In genomic region chr12:6735448-6736191, GRCh38 we compare ENCODE assay signal across 9 cellular contexts. TPM values are rescaled to one million over a fixed set of nuclear protein-coding genes. Genes with fewer than 3 reads are reported as not detected.
DNase-seq lines count a peak whose midpoint lies in the region; ATAC-seq and TF ChIP-seq lines count a peak whose summit lies in the region.
"Had no signal": no experiment of that assay in that cellular context is flagged by ENCODE, and none has a peak within 500 bp of the region (broad histone marks: within the 10 kb centered on the region; RNA-seq: fewer than 3 reads in every experiment).

No MANE protein-coding gene starts in this region.

- TF ChIP-seq POLR2A in uterus (IDR thresholded peaks at IDR 0.05), result no peak

- H3K27me3 ChIP-seq in BE2C, result no peaks in the 10 kb centered on the region
- H3K27me3 ChIP-seq in GM23248 (replicated peaks; ENCODE audit: insufficient read depth), result no peaks in the 10 kb centered on the region
- H3K27me3 ChIP-seq in fibroblast of lung (ENCODE audit: control insufficient read depth, insufficient read depth, low read length), result no peaks in the 10 kb centered on the region
- no peaks in the 10 kb centered on the region for H3K27me3 ChIP-seq in uterus

- peaks cover 3% of the 10 kb centered on the region for H3K4me1 Mint-ChIP-seq in activated T-cell treated with anti-CD3 and anti-CD28 coated beads, Interleukin-2, amount 50 U/mL, for 4 hours (ENCODE audit: low read depth)
- H3K4me1 Mint-ChIP-seq in nephron, result peaks cover 5% of the 10 kb centered on the region

- peak overlapping the region; percentile 29 for H3K4me2 ChIP-seq in GM23248 (ENCODE audit: unreplicated experiment)
- peak overlapping the region; percentile 4 for H3K4me2 ChIP-seq in fibroblast of lung (ENCODE audit: extremely low read depth, insufficient read depth, low read length)

- peaks cover 29% of the 10 kb centered on the region for H3F3A ChIP-seq in GM23248 (ENCODE audit: insufficient read depth)

- no peaks in the 10 kb centered on the region for H4K20me1 ChIP-seq in GM23248 (ENCODE audit: insufficient read depth)
- no peaks in the 10 kb centered on the region for H4K20me1 ChIP-seq in fibroblast of lung (ENCODE audit: control insufficient read depth, extremely low read depth, insufficient read depth, low read length)

- H3K79me2 ChIP-seq in GM23248 (ENCODE audit: insufficient read depth) (no peaks in the 10 kb centered on the region), fibroblast of lung (ENCODE audit: control insufficient read depth, insufficient read depth, low read length) (no peaks in the 10 kb centered on the region)

- ATAC-seq in activated T-cell treated with anti-CD3 and anti-CD28 coated beads, Interleukin-2, amount 50 U/mL, for 4 hours, result peak in 1 of 2 donors; percentile 58
- ATAC-seq in HG03520 (IDR thresholded peaks at IDR 0.05; ENCODE audit: unreplicated experiment), result no peak

- H3K27ac ChIP-seq in GM23248, result peak overlapping the region; percentile 38
- no peak overlapping the region for H3K27ac ChIP-seq in fibroblast of lung (ENCODE audit: insufficient read depth, low read length)
- peak overlapping the region in 1 of 2 donors; percentile 7 for H3K27ac ChIP-seq in uterus

- H3K27me3 Mint-ChIP-seq in activated T-cell treated with anti-CD3 and anti-CD28 coated beads, Interleukin-2, amount 50 U/mL, for 4 hours (ENCODE audit: low read depth), result no peaks in the 10 kb centered on the region
- H3K27me3 Mint-ChIP-seq in nephron (ENCODE audit: low read depth), result no peaks in the 10 kb centered on the region
- H3K27me3 Mint-ChIP-seq: natural killer cell treated with Interleukin-12 subunit alpha and Interleukin-12 subunit beta and Interleukin-15 and Interleukin-18, amount 100 ng/mL, for 72 hours had no signal

- intact Hi-C loops in uterus (cut with DNase I; ENCODE audit: low total_unique reads), result no loop called here

- no peak overlapping the region for H3K4me3 Mint-ChIP-seq in activated T-cell treated with anti-CD3 and anti-CD28 coated beads, Interleukin-2, amount 50 U/mL, for 4 hours
- H3K4me3 Mint-ChIP-seq in nephron, result no peak overlapping the region
- H3K4me3 Mint-ChIP-seq: natural killer cell treated with Interleukin-12 subunit alpha and Interleukin-12 subunit beta and Interleukin-15 and Interleukin-18, amount 100 ng/mL, for 72 hours had no signal

- no peak overlapping the region for H3K9ac ChIP-seq in GM23248
- no peak overlapping the region for H3K9ac ChIP-seq in fibroblast of lung (ENCODE audit: insufficient read depth, low read length)

- peaks cover 8% of the 10 kb centered on the region for H3K36me3 ChIP-seq in BE2C
- H3K36me3 ChIP-seq in GM23248 (ENCODE audit: low read depth), result no peaks in the 10 kb centered on the region; the same call in 1 of the 2 replicates
- H3K36me3 ChIP-seq in fibroblast of lung (ENCODE audit: control insufficient read depth, insufficient read depth, low read length), result peaks cover 5% of the 10 kb centered on the region
- H3K36me3 ChIP-seq in uterus, result no peaks in the 10 kb centered on the region

- peak; percentile 88 for TF ChIP-seq CTCF in BE2C (IDR thresholded peaks at IDR 0.05; ENCODE audit: low read depth, low read length)
- peak; percentile 69 to 77 for TF ChIP-seq CTCF in fibroblast of lung (conservative IDR thresholded peaks at IDR 0.05 in 1 of 2, IDR thresholded peaks at IDR 0.05 in 1 of 2; ENCODE audit: low read depth in 1 of 2, low read length in 2 of 2)
- peak; percentile 69 to 78 (median 71) for TF ChIP-seq CTCF in nephron (IDR thresholded peaks at IDR 0.05; ENCODE audit: unreplicated experiment in 3 of 3)
- peak; percentile 62 to 79 (median 77) for TF ChIP-seq CTCF in uterus (IDR thresholded peaks at IDR 0.05)

- no peak overlapping the region for H2AFZ ChIP-seq in GM23248
- no peak overlapping the region for H2AFZ ChIP-seq in fibroblast of lung (ENCODE audit: low read length)

- peaks cover 11% of the 10 kb centered on the region for H3K36me3 Mint-ChIP-seq in activated T-cell treated with anti-CD3 and anti-CD28 coated beads, Interleukin-2, amount 50 U/mL, for 4 hours (ENCODE audit: insufficient read depth)
- peaks cover 13% of the 10 kb centered on the region for H3K36me3 Mint-ChIP-seq in nephron (ENCODE audit: low read depth)
- H3K36me3 Mint-ChIP-seq: natural killer cell treated with Interleukin-12 subunit alpha and Interleukin-12 subunit beta and Interleukin-15 and Interleukin-18, amount 100 ng/mL, for 72 hours had no signal

- H3K9me3 Mint-ChIP-seq in activated T-cell treated with anti-CD3 and anti-CD28 coated beads, Interleukin-2, amount 50 U/mL, for 4 hours, result no peaks in the 10 kb centered on the region
- H3K9me3 Mint-ChIP-seq in nephron, result no peaks in the 10 kb centered on the region
- H3K9me3 Mint-ChIP-seq: natural killer cell treated with Interleukin-12 subunit alpha and Interleukin-12 subunit beta and Interleukin-15 and Interleukin-18, amount 100 ng/mL, for 72 hours had no signal

- 19 to 29% methylated on average over 8 of the region's 8 CpGs for WGBS in GM23248 (ENCODE audit: low coverage in 1 of 2, low lambda C conversion rate in 2 of 2, missing lambda C conversion rate in 2 of 2), 2 experiments

- H3K9me3 ChIP-seq in BE2C, result no peaks in the 10 kb centered on the region
- no peaks in the 10 kb centered on the region for H3K9me3 ChIP-seq in GM23248 (ENCODE audit: low read depth)
- no peaks in the 10 kb centered on the region for H3K9me3 ChIP-seq in fibroblast of lung (ENCODE audit: control insufficient read depth, insufficient read depth, low read depth, low read length)
- no peaks in the 10 kb centered on the region for H3K9me3 ChIP-seq in uterus

- no peaks in the 10 kb centered on the region for H3K9me2 ChIP-seq in GM23248 (ENCODE audit: insufficient read depth)

- H3K4me3 ChIP-seq in BE2C (ENCODE audit: low read depth, low read length), result no peak overlapping the region
- no peak overlapping the region for H3K4me3 ChIP-seq in GM23248
- H3K4me3 ChIP-seq in fibroblast of lung (replicated peaks in 1 of 4; ENCODE audit: control extremely low read depth in 1 of 4, insufficient read depth in 1 of 4, low read depth in 3 of 4, low read length in 4 of 4), result no peak overlapping the region
- H3K4me3 ChIP-seq in uterus, result no peak overlapping the region

- peak overlapping the region; percentile 7 to 54 (median 42) for H3K27ac Mint-ChIP-seq in nephron

- DNase-seq in BE2C (peak; percentile 72), GM23248 (peak; percentile 80), NCI-H526 (lab: John Stamatoyannopoulos, UW) (peak; percentile 36 to 74), fibroblast of lung (ENCODE audit: low read depth in 2 of 2) (peak; percentile 58 to 65), uterus (peak; percentile 63 to 66)
- peak; percentile 18 for DNase-seq in activated T-cell treated with anti-CD3 and anti-CD28 coated beads, Interleukin-2, amount 50 U/mL, for 4 hours

- peaks cover 3% of the 10 kb centered on the region for H3K4me1 ChIP-seq in BE2C
- H3K4me1 ChIP-seq in GM23248 (ENCODE audit: insufficient read depth), result peaks cover 7% of the 10 kb centered on the region
- peaks cover 6% of the 10 kb centered on the region for H3K4me1 ChIP-seq in fibroblast of lung (ENCODE audit: control insufficient read depth, extremely low read depth, insufficient read depth, low read length)
- H3K4me1 ChIP-seq in uterus, result no peaks in the 10 kb centered on the region

- in situ Hi-C loops in GM23248 (cut with MboI), result no loop called here

RNA-seq across cellular contexts. Expression of gene COPS7A, which starts 11.8 kb away (rescaled TPM):
- polyA plus RNA-seq in BE2C (2012; ENCODE audit: insufficient read depth, insufficient read length, low read depth), result 335 TPM
- total RNA-seq in GM23248 (2014; rRNA removed; shearing (Covaris generic)), result 94.5 and 123 TPM in 2 replicates
- 133 and 135 TPM in 2 replicates for polyA plus RNA-seq in GM23248 (2016; fragmentation: Nextera tagmentation; extraction: Ambion mirVana)
- total RNA-seq in activated T-cell treated with anti-CD3 and anti-CD28 coated beads, Interleukin-2, amount 50 U/mL, for 4 hours, result 10 to 100 TPM; 46.5 to 54.4 (median 48.1) TPM
- 67.0 and 79.1 TPM in 2 replicates for total RNA-seq in fibroblast of lung
- polyA plus RNA-seq in fibroblast of lung, result 114 and 138 TPM in 2 replicates
- 82.4 and 105 TPM in 2 replicates for polyA plus RNA-seq in fibroblast of lung (2012)
- polyA minus RNA-seq in fibroblast of lung (ENCODE audit: low replicate concordance), result 127 and 133 TPM in 2 replicates
- total RNA-seq in uterus, result 10 to 100 TPM; 35.6 to 50.3 (median 37.7) TPM

RNA-seq across cellular contexts. Expression of gene MLF2, which starts 17.3 kb away (rescaled TPM):
- polyA plus RNA-seq in BE2C (2012; ENCODE audit: insufficient read depth, insufficient read length, low read depth), result 486 TPM
- total RNA-seq in GM23248 (2014; rRNA removed; shearing (Covaris generic)), result 252 and 313 TPM in 2 replicates
- polyA plus RNA-seq in GM23248 (2016; fragmentation: Nextera tagmentation; extraction: Ambion mirVana) (386 and 389 TPM in 2 replicates), fibroblast of lung (287 and 289 TPM in 2 replicates)
- total RNA-seq in activated T-cell treated with anti-CD3 and anti-CD28 coated beads, Interleukin-2, amount 50 U/mL, for 4 hours, result 100 to 1,000 TPM; 185 to 199 (median 189) TPM
- total RNA-seq in fibroblast of lung (88.6 and 106 TPM in 2 replicates), uterus (100 to 1,000 TPM; 124 to 408 (median 147) TPM)
- polyA plus RNA-seq in fibroblast of lung (2012), result 211 and 244 TPM in 2 replicates
- polyA minus RNA-seq in fibroblast of lung (ENCODE audit: low replicate concordance), result 376 and 386 TPM in 2 replicates

RNA-seq across cellular contexts. Expression of gene PTMS, which starts 30.5 kb away (rescaled TPM):
- polyA plus RNA-seq in BE2C (2012; ENCODE audit: insufficient read depth, insufficient read length, low read depth), result 888 TPM
- 109 and 130 TPM in 2 replicates for total RNA-seq in GM23248 (2014; rRNA removed; shearing (Covaris generic))
- polyA plus RNA-seq in GM23248 (2016; fragmentation: Nextera tagmentation; extraction: Ambion mirVana), result 238 and 250 TPM in 2 replicates
- total RNA-seq in activated T-cell treated with anti-CD3 and anti-CD28 coated beads, Interleukin-2, amount 50 U/mL, for 4 hours, result 10 to 100 TPM; 26.3 to 32.6 (median 29.4) TPM
- total RNA-seq in fibroblast of lung, result 29.5 and 63.6 TPM in 2 replicates
- 269 and 312 TPM in 2 replicates for polyA plus RNA-seq in fibroblast of lung
- 689 and 844 TPM in 2 replicates for polyA plus RNA-seq in fibroblast of lung (2012)
- 1,246 and 1,454 TPM in 2 replicates for polyA minus RNA-seq in fibroblast of lung (ENCODE audit: low replicate concordance)
- 100 to 1,000 TPM; 105 to 853 (median 140) TPM for total RNA-seq in uterus

RNA-seq across cellular contexts. Expression of gene PIANP, which starts 35.0 kb away (rescaled TPM):
- 19.7 TPM for polyA plus RNA-seq in BE2C (2012; ENCODE audit: insufficient read depth, insufficient read length, low read depth)
- 0.11 TPM in 1 of 2 replicates, not detected in the other for total RNA-seq in GM23248 (2014; rRNA removed; shearing (Covaris generic))
- 0.60 and 0.75 TPM in 2 replicates for polyA plus RNA-seq in GM23248 (2016; fragmentation: Nextera tagmentation; extraction: Ambion mirVana)
- under 1 TPM; 0.20 to 0.57 (median 0.40) TPM for total RNA-seq in activated T-cell treated with anti-CD3 and anti-CD28 coated beads, Interleukin-2, amount 50 U/mL, for 4 hours
- total RNA-seq in fibroblast of lung, result under 0.01 and 0.17 TPM in 2 replicates
- polyA plus RNA-seq in fibroblast of lung, result 0.49 and 0.87 TPM in 2 replicates
- polyA plus RNA-seq in fibroblast of lung (2012), result 3.0 and 5.0 TPM in 2 replicates
- 8.5 and 13.6 TPM in 2 replicates for polyA minus RNA-seq in fibroblast of lung (ENCODE audit: low replicate concordance)
- 10 to 100 TPM in 1 of 4 donors, 1 to 10 TPM in 1, under 1 TPM in 1, not detected in 1; 0.55 to 11.5 (median 1.5) TPM for total RNA-seq in uterus

RNA-seq across cellular contexts. Expression of gene LAG3, which starts 36.7 kb away (rescaled TPM):
- polyA plus RNA-seq in BE2C (2012; ENCODE audit: insufficient read depth, insufficient read length, low read depth), result 2.0 TPM
- not detected in 2 replicates for total RNA-seq in GM23248 (2014; rRNA removed; shearing (Covaris generic))
- 0.29 TPM in 1 of 2 replicates, not detected in the other for polyA plus RNA-seq in GM23248 (2016; fragmentation: Nextera tagmentation; extraction: Ambion mirVana)
- total RNA-seq in activated T-cell treated with anti-CD3 and anti-CD28 coated beads, Interleukin-2, amount 50 U/mL, for 4 hours, result 100 to 1,000 TPM in 1 of 3 donors, 10 to 100 TPM in 2; 71.1 to 125 (median 86.4) TPM
- total RNA-seq in fibroblast of lung, result 0.17 and 0.26 TPM in 2 replicates
- polyA plus RNA-seq in fibroblast of lung, result 0.09 and 0.17 TPM in 2 replicates
- polyA plus RNA-seq in fibroblast of lung (2012), result 0.16 and 0.65 TPM in 2 replicates
- polyA minus RNA-seq in fibroblast of lung (ENCODE audit: low replicate concordance), result 0.63 and 0.67 TPM in 2 replicates
- 10 to 100 TPM in 1 of 4 donors, 1 to 10 TPM in 2, under 1 TPM in 1; 0.41 to 14.6 (median 4.0) TPM for total RNA-seq in uterus

Comparison
In these comparisons a context has a peak if more than half of its experiments do, and no peak if none do; other contexts are left out.
1. DNase-seq: peak in every context shown above with its lines; median percentile 80 in GM23248; 72 in BE2C; 64 in uterus; 62 in fibroblast of lung; 55 in NCI-H526; 18 in activated T-cell treated with anti-CD3 and anti-CD28 coated beads, Interleukin-2, amount 50 U/mL, for 4 hours.